Comparison of ENCODE assay signal across 21 cellular contexts in the genomic region with DNA sequence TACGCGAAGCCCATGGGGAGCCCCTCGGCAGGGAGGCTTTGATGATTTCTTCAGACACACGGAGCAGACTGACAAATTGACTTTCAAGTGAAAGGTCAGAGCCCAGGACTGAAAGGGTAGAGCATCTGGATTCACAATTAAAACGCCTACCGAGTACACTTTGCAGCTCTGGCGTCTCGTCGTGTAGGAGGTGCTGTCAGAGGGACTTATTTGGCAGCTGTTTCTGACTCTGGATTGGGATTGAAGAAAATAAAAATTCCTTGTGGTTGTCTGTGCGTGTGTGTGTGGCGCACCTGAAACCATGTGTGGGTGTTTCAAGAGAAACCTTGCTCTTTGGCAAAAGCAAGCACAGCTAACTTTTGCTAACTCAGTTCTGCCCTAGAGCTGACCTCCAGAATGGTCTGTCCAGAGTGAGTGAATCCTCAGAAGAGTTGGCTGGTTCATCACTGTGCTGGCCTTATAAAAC.
DNase-seq lines count a peak whose midpoint lies in the region; ATAC-seq, FAIRE-seq and TF ChIP-seq lines count a peak whose summit lies in the region.
"Had no signal": no experiment of that assay in that cellular context is flagged by ENCODE, and none has a peak within 500 bp of the region (broad histone marks: within the 10 kb centered on the region; RNA-seq: fewer than 3 reads in every experiment).

No MANE protein-coding gene starts in this region.

- H3K79me2 ChIP-seq in Loucy (ENCODE audit: insufficient read depth, low read length) (no peaks in the 10 kb centered on the region), GM12878 (ENCODE audit: control insufficient read depth, insufficient read depth, low read length) (no peaks in the 10 kb centered on the region)

- H3K4me1 ChIP-seq in heart right ventricle = peaks cover 0 to 48% (median 25%) of the 10 kb centered on the region in 9 donors
- no peaks in the 10 kb centered on the region for H3K4me1 ChIP-seq in Loucy (ENCODE audit: insufficient read depth, low read length, poor library complexity, severe bottlenecking)
- no peaks in the 10 kb centered on the region for H3K4me1 ChIP-seq in GM12878 (ENCODE audit: control insufficient read depth, insufficient read depth, low read length)

- WGBS in heart right ventricle, 2 donors = 24 to 30% methylated on average over 11 of the region's 11 CpGs
- WGBS in GM12878 (ENCODE audit: insufficient coverage, insufficient replicate concordance, low lambda C conversion rate, missing lambda C conversion rate) = 28% methylated on average over 11 of the region's 11 CpGs

- POLR2A ChIA-PET in GM12878 (lab: Charles Lee) = no interaction called here

- H3K36me3 ChIP-seq in heart right ventricle (no peaks in the 10 kb centered on the region), Loucy (ENCODE audit: insufficient read depth, low read length) (no peaks in the 10 kb centered on the region), GM12878 (ENCODE audit: control insufficient read depth in 2 of 2, insufficient read depth in 2 of 2, low read length in 1 of 2) (no peaks in the 10 kb centered on the region)
- H3K36me3 ChIP-seq: neutrophil, transverse colon had no signal

- H4K20me1 ChIP-seq in Loucy (ENCODE audit: insufficient read depth, low read length, poor library complexity, severe bottlenecking) (no peaks in the 10 kb centered on the region), GM12878 (ENCODE audit: control insufficient read depth, insufficient read depth) (no peaks in the 10 kb centered on the region)

- H3K9ac ChIP-seq in Loucy (ENCODE audit: low read depth, low read length, poor library complexity, severe bottlenecking) = no peak overlapping the region
- H3K9ac ChIP-seq in GM12878 (ENCODE audit: control insufficient read depth, insufficient read depth, low read length) = no peak overlapping the region

- no TSS peak for BruUV-seq in GM12878 (replicated peaks; lab: Mats Ljungman, UMichigan)

- SMC1A ChIA-PET in GM12878 (lab: Charles Lee; ENCODE audit: uncharacterized antibody, unreplicated experiment) = no interaction called here

- H3K4me3 ChIP-seq in heart right ventricle (no peak overlapping the region), Loucy (ENCODE audit: low read length, poor library complexity, severe bottlenecking) (no peak overlapping the region), GM12878 (no peak overlapping the region)
- H3K4me3 ChIP-seq: PC-9, SK-N-MC, transverse colon had no signal

- no peaks in the 10 kb centered on the region for H3F3A ChIP-seq in Loucy (ENCODE audit: low read depth)

- in situ Hi-C loops in GM12878 (cut with MboI) = no loop called here

- TF ChIP-seq CTCF in heart right ventricle (IDR thresholded peaks at IDR 0.05) (no peak), Loucy (conservative IDR thresholded peaks at IDR 0.05; ENCODE audit: low read length) (no peak), GM12878 (IDR thresholded peaks at IDR 0.05 in 2 of 3, conservative IDR thresholded peaks at IDR 0.05 in 1 of 3; ENCODE audit: control insufficient read depth in 2 of 3, extremely low read depth in 1 of 3, insufficient read depth in 1 of 3, low read depth in 3 of 3, low read length in 3 of 3) (no peak)

- H3K27ac ChIP-seq in heart right ventricle (no peak overlapping the region), GM12878 (ENCODE audit: control insufficient read depth, insufficient read depth) (no peak overlapping the region)
- H3K27ac ChIP-seq: neutrophil, PC-9, SK-N-MC, transverse colon had no signal

- FAIRE-seq in GM12878 (lab: Jason Lieb, UNC) = no peak
- FAIRE-seq: HTR-8/SVneo had no signal

- H3K27me3 ChIP-seq in heart right ventricle (no peaks in the 10 kb centered on the region), Loucy (ENCODE audit: insufficient read depth, low read length, poor library complexity, severe bottlenecking) (no peaks in the 10 kb centered on the region), GM12878 (replicated peaks in 1 of 2; ENCODE audit: control insufficient read depth in 2 of 2, insufficient read depth in 2 of 2, low read length in 1 of 2) (no peaks in the 10 kb centered on the region)
- H3K27me3 ChIP-seq: neutrophil, transverse colon had no signal

- no peaks in the 10 kb centered on the region for H3K9me2 ChIP-seq in Loucy (replicated peaks; ENCODE audit: low read depth, low read length)

- intact Hi-C loops in heart right ventricle (cut with DNase I) = no loop called here
- intact Hi-C loops in Right ventricle myocardium inferior (cut with DNase I) = no loop called here
- intact Hi-C loops in GM12878 (cut with micrococcal nuclease; ENCODE audit: unreplicated experiment) = no loop called here
- intact Hi-C loops in left colon (cut with DNase I, micrococcal nuclease) = no loop called here

- H3K4me2 ChIP-seq in Loucy (ENCODE audit: low read depth, low read length, poor library complexity, severe bottlenecking) = no peak overlapping the region
- H3K4me2 ChIP-seq in GM12878 (ENCODE audit: control insufficient read depth, insufficient read depth) = no peak overlapping the region
- H3K4me2 ChIP-seq: PC-9 had no signal

- CTCF ChIA-PET in GM12878 (lab: Yijun Ruan, JAX) = interaction anchor here (0.9 to 1.3 kb wide), 2 partner anchors 36 to 352 kb away, joined by 3 to 7 read pairs; no protein-coding TSS in a partner anchor

- ATAC-seq in heart right ventricle = peak; percentile 27 to 71 (median 64)
- ATAC-seq in Right ventricle myocardium inferior = no peak
- peak; percentile 69 for ATAC-seq in GM12878
- ATAC-seq in left colon = no peak
- ATAC-seq: esophagus mucosa had no signal

- TF ChIP-seq EP300 in GM12878 (IDR thresholded peaks at IDR 0.05; ENCODE audit: borderline replicate concordance in 1 of 2, control insufficient read depth in 1 of 2, low read depth in 2 of 2, low read length in 2 of 2) = no peak

- H2AFZ ChIP-seq in Loucy (ENCODE audit: low read length) (0 out of 2 replicates have a peak overlapping the region, but pooled peaks have one; percentile 26), GM12878 (ENCODE audit: control insufficient read depth, low read depth, low read length) (no peak overlapping the region)
- H2AFZ ChIP-seq: PC-9 had no signal

- TF ChIP-seq POLR2A in GM12878 (IDR thresholded peaks at IDR 0.05; ENCODE audit: low read depth, low read length) = no peak

- TF ChIP-seq RAD21 in GM12878 (IDR thresholded peaks at IDR 0.05; ENCODE audit: insufficient read depth, low read depth, low read length) = no peak

- H3K9me3 ChIP-seq in heart right ventricle (peaks cover 0 to 22% (median 13%) of the 10 kb centered on the region in 11 donors), Loucy (ENCODE audit: insufficient read depth, low read depth, low read length) (no peaks in the 10 kb centered on the region; the same call in 1 of the 2 replicates), GM12878 (replicated peaks; ENCODE audit: control insufficient read depth, insufficient read depth, low read length) (no peaks in the 10 kb centered on the region)
- H3K9me3 ChIP-seq: neutrophil had no signal

- RAD21 ChIA-PET in GM12878 (lab: Charles Lee; ENCODE audit: unreplicated experiment) = interaction anchor here (1.2 kb wide), 1 partner anchor 208 kb away, joined by 4 read pairs; no protein-coding TSS in a partner anchor

- DNase-seq in heart right ventricle (no peak), Right ventricle myocardium inferior (ENCODE audit: missing footprints) (no peak), GM12878 (ENCODE audit: low read depth, low spot score) (no peak), NCI-H1092 treated with DMSO at 0.1 percent for 48 hours (lab: John Stamatoyannopoulos, UW) (no peak), left colon (no peak), DMS53 (lab: John Stamatoyannopoulos, UW) (no peak)
- peak; percentile 29 for DNase-seq in stimulated activated CD8-positive, alpha-beta memory T cell treated with anti-CD3 and anti-CD28 coated beads, Interleukin-4, amount 100 ng/mL, for 48 hours
- DNase-seq: activated naive CD4-positive, alpha-beta T cell; aorta; GOT3; Karpas-422; NCI-H1105 treated with DMSO at 0.1 percent for 48 hours; PC-9; stimulated activated CD4-positive, alpha-beta T cell treated with anti-CD3 and anti-CD28 coated beads, Interleukin-15, amount 100 ng/mL, for 24 hours; stimulated activated naive CD4-positive, alpha-beta T cell; transverse colon had no signal

TF ChIP-seq in GM12878, 131 proteins besides CTCF, POLR2A, EP300 and RAD21:
- peak; percentile 36 for TF ChIP-seq RUNX3 (IDR thresholded peaks at IDR 0.05; ENCODE audit: low read length)
- TF ChIP-seq IKZF1 (conservative IDR thresholded peaks at IDR 0.05) = peak; percentile 69
- no peak for TF ChIP-seq RB1 (IDR thresholded peaks at IDR 0.05; ENCODE audit: borderline replicate concordance)
- no peak for TF ChIP-seq SREBF2 (IDR thresholded peaks at IDR 0.05; ENCODE audit: low read length)
- TF ChIP-seq NR2F1 (conservative IDR thresholded peaks at IDR 0.05) = peak; percentile 44; the same call in 1 of the 2 replicates
- no peak for TF ChIP-seq CHD1 (IDR thresholded peaks at IDR 0.05; ENCODE audit: low read depth, low read length)
- TF ChIP-seq, protein P1, sequence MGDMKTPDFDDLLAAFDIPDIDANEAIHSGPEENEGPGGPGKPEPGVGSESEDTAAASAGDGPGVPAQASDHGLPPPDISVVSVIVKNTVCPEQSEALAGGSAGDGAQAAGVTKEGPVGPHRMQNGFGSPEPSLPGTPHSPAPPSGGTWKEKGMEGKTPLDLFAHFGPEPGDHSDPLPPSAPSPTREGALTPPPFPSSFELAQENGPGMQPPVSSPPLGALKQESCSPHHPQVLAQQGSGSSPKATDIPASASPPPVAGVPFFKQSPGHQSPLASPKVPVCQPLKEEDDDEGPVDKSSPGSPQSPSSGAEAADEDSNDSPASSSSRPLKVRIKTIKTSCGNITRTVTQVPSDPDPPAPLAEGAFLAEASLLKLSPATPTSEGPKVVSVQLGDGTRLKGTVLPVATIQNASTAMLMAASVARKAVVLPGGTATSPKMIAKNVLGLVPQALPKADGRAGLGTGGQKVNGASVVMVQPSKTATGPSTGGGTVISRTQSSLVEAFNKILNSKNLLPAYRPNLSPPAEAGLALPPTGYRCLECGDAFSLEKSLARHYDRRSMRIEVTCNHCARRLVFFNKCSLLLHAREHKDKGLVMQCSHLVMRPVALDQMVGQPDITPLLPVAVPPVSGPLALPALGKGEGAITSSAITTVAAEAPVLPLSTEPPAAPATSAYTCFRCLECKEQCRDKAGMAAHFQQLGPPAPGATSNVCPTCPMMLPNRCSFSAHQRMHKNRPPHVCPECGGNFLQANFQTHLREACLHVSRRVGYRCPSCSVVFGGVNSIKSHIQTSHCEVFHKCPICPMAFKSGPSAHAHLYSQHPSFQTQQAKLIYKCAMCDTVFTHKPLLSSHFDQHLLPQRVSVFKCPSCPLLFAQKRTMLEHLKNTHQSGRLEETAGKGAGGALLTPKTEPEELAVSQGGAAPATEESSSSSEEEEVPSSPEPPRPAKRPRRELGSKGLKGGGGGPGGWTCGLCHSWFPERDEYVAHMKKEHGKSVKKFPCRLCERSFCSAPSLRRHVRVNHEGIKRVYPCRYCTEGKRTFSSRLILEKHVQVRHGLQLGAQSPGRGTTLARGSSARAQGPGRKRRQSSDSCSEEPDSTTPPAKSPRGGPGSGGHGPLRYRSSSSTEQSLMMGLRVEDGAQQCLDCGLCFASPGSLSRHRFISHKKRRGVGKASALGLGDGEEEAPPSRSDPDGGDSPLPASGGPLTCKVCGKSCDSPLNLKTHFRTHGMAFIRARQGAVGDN (IDR thresholded peaks at IDR 0.05) = no peak

Comparison
In these comparisons a context has a peak if more than half of its experiments do, and no peak if none do; other contexts are left out.
1. ATAC-seq: peak in heart right ventricle (8 of 8) and GM12878 (single experiment); none in Right ventricle myocardium inferior (single experiment) and left colon (single experiment).